Comparison of ENCODE assay signal across 1 cellular context in the genomic region with DNA sequence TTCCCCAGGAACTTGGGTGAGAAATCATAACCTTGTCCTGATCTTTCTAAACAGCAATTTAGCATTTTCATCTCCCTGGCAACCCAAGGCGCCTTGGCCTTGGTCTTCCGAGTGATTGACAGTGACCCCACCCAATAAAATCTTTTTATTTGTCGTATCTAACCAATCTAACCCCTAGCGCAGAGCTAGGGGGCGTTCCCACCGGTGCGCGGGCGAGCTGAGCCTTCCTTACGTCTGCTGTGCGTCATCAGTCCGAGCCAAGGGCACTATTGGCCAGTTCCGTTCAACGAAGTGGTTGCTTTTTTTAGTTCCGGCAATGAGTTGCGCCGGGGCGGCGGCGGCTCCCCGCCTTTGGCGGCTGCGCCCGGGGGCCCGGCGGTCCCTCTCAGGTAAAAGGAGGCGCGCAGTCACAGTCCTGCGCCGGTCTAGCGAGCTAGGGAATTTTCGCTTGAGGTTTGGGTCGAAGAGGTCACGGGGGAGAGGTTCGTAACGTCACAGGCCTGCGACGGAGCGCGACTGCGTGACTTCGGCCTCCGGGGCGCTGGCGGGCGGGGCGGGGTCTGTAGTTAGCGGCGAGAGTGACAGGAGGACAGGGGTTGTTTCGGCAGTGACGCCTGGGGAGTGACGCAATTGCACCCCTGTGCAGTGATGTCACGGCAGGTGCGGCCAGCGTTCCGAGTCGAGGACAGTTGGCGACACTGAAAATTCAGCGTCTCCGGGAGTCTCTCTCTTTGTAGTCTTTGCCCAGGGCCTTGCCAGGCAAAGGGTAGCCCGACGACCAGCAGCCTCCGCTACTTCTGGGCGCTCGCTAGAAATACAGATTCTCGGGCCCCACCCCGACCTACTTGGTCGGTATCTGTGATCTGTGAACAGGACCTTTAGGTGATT.
TF ChIP-seq lines count a peak whose summit lies in the region.

A gene (plus strand): TSS at position 266 of the 888 bp plus-strand sequence. CDS start 51 bp downstream, at position 317.

TF ChIP-seq in K562, 482 proteins besides CTCF, POLR2A, EP300 and RAD21 (continued from another document and continues in another):
- TF ChIP-seq RAD51 (IDR thresholded peaks at IDR 0.05; ENCODE audit: borderline replicate concordance, low read depth) (peak; percentile 83), ARID1B (IDR thresholded peaks at IDR 0.05) (peak; percentile 15; the same call in 1 of the 2 replicates), GTF2E2 (tag; IDR thresholded peaks at IDR 0.05) (peak; percentile 90), SIRT6 (IDR thresholded peaks at IDR 0.05; ENCODE audit: low read depth, low read length) (no peak), ZNF134 (CRISPR knock-in tag; conservative IDR thresholded peaks at IDR 0.05) (0 out of 2 replicates have a peak, but pooled peaks have one; percentile 24), U2AF2 (optimal IDR thresholded peaks at IDR 0.05; ENCODE audit: low read depth, low read length) (no peak), ZFP1 (CRISPR knock-in tag; IDR thresholded peaks at IDR 0.05) (no peak), SMARCA5 (IDR thresholded peaks at IDR 0.05) (no peak), POLR2AphosphoS2 (IDR thresholded peaks at IDR 0.05; ENCODE audit: low read length) (no peak), FOXK1 (CRISPR knock-in tag; IDR thresholded peaks at IDR 0.05; ENCODE audit: borderline replicate concordance) (peak; percentile 76; the same call in 1 of the 2 replicates), IRF2 (CRISPR knock-in tag; IDR thresholded peaks at IDR 0.05) (no peak), NCOR1 (IDR thresholded peaks at IDR 0.05) (no peak), RNF2 (IDR thresholded peaks at IDR 0.05) (no peak), FOXK2 (conservative IDR thresholded peaks at IDR 0.05 in 1 of 2, IDR thresholded peaks at IDR 0.05 in 1 of 2; ENCODE audit: low read depth in 2 of 2) (peak; percentile 84 to 86; a peak in 3 of 4 replicates)
- TF ChIP-seq, protein P1, sequence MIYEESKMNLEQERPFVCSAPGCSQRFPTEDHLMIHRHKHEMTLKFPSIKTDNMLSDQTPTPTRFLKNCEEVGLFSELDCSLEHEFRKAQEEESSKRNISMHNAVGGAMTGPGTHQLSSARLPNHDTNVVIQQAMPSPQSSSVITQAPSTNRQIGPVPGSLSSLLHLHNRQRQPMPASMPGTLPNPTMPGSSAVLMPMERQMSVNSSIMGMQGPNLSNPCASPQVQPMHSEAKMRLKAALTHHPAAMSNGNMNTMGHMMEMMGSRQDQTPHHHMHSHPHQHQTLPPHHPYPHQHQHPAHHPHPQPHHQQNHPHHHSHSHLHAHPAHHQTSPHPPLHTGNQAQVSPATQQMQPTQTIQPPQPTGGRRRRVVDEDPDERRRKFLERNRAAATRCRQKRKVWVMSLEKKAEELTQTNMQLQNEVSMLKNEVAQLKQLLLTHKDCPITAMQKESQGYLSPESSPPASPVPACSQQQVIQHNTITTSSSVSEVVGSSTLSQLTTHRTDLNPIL (CRISPR knock-in tag; IDR thresholded peaks at IDR 0.05): no peak
- TF ChIP-seq, protein P2, sequence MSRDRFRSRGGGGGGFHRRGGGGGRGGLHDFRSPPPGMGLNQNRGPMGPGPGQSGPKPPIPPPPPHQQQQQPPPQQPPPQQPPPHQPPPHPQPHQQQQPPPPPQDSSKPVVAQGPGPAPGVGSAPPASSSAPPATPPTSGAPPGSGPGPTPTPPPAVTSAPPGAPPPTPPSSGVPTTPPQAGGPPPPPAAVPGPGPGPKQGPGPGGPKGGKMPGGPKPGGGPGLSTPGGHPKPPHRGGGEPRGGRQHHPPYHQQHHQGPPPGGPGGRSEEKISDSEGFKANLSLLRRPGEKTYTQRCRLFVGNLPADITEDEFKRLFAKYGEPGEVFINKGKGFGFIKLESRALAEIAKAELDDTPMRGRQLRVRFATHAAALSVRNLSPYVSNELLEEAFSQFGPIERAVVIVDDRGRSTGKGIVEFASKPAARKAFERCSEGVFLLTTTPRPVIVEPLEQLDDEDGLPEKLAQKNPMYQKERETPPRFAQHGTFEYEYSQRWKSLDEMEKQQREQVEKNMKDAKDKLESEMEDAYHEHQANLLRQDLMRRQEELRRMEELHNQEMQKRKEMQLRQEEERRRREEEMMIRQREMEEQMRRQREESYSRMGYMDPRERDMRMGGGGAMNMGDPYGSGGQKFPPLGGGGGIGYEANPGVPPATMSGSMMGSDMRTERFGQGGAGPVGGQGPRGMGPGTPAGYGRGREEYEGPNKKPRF (IDR thresholded peaks at IDR 0.05; ENCODE audit: low read depth, low read length): no peak
- TF ChIP-seq, protein P3, sequence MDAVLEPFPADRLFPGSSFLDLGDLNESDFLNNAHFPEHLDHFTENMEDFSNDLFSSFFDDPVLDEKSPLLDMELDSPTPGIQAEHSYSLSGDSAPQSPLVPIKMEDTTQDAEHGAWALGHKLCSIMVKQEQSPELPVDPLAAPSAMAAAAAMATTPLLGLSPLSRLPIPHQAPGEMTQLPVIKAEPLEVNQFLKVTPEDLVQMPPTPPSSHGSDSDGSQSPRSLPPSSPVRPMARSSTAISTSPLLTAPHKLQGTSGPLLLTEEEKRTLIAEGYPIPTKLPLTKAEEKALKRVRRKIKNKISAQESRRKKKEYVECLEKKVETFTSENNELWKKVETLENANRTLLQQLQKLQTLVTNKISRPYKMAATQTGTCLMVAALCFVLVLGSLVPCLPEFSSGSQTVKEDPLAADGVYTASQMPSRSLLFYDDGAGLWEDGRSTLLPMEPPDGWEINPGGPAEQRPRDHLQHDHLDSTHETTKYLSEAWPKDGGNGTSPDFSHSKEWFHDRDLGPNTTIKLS (IDR thresholded peaks at IDR 0.05; ENCODE audit: borderline replicate concordance, low read depth): peak; percentile 58; the same call in 1 of the 2 replicates
- TF ChIP-seq, protein P4, sequence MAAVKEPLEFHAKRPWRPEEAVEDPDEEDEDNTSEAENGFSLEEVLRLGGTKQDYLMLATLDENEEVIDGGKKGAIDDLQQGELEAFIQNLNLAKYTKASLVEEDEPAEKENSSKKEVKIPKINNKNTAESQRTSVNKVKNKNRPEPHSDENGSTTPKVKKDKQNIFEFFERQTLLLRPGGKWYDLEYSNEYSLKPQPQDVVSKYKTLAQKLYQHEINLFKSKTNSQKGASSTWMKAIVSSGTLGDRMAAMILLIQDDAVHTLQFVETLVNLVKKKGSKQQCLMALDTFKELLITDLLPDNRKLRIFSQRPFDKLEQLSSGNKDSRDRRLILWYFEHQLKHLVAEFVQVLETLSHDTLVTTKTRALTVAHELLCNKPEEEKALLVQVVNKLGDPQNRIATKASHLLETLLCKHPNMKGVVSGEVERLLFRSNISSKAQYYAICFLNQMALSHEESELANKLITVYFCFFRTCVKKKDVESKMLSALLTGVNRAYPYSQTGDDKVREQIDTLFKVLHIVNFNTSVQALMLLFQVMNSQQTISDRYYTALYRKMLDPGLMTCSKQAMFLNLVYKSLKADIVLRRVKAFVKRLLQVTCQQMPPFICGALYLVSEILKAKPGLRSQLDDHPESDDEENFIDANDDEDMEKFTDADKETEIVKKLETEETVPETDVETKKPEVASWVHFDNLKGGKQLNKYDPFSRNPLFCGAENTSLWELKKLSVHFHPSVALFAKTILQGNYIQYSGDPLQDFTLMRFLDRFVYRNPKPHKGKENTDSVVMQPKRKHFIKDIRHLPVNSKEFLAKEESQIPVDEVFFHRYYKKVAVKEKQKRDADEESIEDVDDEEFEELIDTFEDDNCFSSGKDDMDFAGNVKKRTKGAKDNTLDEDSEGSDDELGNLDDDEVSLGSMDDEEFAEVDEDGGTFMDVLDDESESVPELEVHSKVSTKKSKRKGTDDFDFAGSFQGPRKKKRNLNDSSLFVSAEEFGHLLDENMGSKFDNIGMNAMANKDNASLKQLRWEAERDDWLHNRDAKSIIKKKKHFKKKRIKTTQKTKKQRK (IDR thresholded peaks at IDR 0.05; ENCODE audit: borderline replicate concordance, low read depth, low read length): no peak
- TF ChIP-seq, protein P5, sequence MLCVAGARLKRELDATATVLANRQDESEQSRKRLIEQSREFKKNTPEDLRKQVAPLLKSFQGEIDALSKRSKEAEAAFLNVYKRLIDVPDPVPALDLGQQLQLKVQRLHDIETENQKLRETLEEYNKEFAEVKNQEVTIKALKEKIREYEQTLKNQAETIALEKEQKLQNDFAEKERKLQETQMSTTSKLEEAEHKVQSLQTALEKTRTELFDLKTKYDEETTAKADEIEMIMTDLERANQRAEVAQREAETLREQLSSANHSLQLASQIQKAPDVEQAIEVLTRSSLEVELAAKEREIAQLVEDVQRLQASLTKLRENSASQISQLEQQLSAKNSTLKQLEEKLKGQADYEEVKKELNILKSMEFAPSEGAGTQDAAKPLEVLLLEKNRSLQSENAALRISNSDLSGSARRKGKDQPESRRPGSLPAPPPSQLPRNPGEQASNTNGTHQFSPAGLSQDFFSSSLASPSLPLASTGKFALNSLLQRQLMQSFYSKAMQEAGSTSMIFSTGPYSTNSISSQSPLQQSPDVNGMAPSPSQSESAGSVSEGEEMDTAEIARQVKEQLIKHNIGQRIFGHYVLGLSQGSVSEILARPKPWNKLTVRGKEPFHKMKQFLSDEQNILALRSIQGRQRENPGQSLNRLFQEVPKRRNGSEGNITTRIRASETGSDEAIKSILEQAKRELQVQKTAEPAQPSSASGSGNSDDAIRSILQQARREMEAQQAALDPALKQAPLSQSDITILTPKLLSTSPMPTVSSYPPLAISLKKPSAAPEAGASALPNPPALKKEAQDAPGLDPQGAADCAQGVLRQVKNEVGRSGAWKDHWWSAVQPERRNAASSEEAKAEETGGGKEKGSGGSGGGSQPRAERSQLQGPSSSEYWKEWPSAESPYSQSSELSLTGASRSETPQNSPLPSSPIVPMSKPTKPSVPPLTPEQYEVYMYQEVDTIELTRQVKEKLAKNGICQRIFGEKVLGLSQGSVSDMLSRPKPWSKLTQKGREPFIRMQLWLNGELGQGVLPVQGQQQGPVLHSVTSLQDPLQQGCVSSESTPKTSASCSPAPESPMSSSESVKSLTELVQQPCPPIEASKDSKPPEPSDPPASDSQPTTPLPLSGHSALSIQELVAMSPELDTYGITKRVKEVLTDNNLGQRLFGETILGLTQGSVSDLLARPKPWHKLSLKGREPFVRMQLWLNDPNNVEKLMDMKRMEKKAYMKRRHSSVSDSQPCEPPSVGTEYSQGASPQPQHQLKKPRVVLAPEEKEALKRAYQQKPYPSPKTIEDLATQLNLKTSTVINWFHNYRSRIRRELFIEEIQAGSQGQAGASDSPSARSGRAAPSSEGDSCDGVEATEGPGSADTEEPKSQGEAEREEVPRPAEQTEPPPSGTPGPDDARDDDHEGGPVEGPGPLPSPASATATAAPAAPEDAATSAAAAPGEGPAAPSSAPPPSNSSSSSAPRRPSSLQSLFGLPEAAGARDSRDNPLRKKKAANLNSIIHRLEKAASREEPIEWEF (CRISPR knock-in tag; IDR thresholded peaks at IDR 0.05): no peak
- TF ChIP-seq, protein P6, sequence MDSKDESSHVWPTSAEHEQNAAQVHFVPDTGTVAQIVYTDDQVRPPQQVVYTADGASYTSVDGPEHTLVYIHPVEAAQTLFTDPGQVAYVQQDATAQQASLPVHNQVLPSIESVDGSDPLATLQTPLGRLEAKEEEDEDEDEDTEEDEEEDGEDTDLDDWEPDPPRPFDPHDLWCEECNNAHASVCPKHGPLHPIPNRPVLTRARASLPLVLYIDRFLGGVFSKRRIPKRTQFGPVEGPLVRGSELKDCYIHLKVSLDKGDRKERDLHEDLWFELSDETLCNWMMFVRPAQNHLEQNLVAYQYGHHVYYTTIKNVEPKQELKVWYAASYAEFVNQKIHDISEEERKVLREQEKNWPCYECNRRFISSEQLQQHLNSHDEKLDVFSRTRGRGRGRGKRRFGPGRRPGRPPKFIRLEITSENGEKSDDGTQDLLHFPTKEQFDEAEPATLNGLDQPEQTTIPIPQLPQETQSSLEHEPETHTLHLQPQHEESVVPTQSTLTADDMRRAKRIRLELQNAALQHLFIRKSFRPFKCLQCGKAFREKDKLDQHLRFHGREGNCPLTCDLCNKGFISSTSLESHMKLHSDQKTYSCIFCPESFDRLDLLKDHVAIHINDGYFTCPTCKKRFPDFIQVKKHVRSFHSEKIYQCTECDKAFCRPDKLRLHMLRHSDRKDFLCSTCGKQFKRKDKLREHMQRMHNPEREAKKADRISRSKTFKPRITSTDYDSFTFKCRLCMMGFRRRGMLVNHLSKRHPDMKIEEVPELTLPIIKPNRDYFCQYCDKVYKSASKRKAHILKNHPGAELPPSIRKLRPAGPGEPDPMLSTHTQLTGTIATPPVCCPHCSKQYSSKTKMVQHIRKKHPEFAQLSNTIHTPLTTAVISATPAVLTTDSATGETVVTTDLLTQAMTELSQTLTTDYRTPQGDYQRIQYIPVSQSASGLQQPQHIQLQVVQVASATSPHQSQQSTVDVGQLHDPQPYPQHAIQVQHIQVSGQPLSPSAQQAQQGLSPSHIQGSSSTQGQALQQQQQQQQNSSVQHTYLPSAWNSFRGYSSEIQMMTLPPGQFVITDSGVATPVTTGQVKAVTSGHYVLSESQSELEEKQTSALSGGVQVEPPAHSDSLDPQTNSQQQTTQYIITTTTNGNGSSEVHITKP (IDR thresholded peaks at IDR 0.05; ENCODE audit: partially characterized antibody): no peak
- TF ChIP-seq, protein P7, sequence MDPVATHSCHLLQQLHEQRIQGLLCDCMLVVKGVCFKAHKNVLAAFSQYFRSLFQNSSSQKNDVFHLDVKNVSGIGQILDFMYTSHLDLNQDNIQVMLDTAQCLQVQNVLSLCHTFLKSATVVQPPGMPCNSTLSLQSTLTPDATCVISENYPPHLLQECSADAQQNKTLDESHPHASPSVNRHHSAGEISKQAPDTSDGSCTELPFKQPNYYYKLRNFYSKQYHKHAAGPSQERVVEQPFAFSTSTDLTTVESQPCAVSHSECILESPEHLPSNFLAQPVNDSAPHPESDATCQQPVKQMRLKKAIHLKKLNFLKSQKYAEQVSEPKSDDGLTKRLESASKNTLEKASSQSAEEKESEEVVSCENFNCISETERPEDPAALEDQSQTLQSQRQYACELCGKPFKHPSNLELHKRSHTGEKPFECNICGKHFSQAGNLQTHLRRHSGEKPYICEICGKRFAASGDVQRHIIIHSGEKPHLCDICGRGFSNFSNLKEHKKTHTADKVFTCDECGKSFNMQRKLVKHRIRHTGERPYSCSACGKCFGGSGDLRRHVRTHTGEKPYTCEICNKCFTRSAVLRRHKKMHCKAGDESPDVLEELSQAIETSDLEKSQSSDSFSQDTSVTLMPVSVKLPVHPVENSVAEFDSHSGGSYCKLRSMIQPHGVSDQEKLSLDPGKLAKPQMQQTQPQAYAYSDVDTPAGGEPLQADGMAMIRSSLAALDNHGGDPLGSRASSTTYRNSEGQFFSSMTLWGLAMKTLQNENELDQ (CRISPR knock-in tag; IDR thresholded peaks at IDR 0.05; ENCODE audit: borderline replicate concordance): no peak
- TF ChIP-seq, protein P8, sequence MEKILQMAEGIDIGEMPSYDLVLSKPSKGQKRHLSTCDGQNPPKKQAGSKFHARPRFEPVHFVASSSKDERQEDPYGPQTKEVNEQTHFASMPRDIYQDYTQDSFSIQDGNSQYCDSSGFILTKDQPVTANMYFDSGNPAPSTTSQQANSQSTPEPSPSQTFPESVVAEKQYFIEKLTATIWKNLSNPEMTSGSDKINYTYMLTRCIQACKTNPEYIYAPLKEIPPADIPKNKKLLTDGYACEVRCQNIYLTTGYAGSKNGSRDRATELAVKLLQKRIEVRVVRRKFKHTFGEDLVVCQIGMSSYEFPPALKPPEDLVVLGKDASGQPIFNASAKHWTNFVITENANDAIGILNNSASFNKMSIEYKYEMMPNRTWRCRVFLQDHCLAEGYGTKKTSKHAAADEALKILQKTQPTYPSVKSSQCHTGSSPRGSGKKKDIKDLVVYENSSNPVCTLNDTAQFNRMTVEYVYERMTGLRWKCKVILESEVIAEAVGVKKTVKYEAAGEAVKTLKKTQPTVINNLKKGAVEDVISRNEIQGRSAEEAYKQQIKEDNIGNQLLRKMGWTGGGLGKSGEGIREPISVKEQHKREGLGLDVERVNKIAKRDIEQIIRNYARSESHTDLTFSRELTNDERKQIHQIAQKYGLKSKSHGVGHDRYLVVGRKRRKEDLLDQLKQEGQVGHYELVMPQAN (IDR thresholded peaks at IDR 0.05; ENCODE audit: borderline replicate concordance): peak; percentile 79; the same call in 1 of the 2 replicates
